9 cellular contexts compared by ENCODE assay signal in the genomic region with DNA sequence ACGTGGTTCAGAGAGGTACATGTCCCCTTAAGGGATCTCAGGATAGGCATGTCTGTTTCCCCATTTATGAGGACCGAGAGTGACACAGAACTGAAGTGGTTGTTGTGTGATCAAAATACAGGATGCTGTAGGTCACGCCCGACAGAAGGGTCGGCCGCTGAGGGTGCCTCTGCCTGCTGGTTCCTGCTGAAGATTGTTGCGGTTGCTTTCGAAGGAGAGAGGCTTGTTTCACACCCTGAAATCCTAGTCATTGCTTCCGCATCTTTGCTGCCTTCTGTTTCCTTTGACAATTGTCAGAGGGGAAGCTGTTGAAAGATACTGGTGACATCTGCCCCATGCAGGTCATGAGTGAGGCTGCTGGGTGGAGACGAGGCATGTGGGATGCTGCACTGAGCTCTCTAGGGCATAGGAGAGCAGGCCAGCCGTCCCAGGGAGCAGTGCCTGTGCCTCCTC. TPM values are rescaled to one million over a fixed set of nuclear protein-coding genes. Genes with fewer than 3 reads are reported as not detected.
DNase-seq lines count a peak whose midpoint lies in the region; ATAC-seq, FAIRE-seq and TF ChIP-seq lines count a peak whose summit lies in the region.
"Had no signal": no experiment of that assay in that cellular context is flagged by ENCODE, and none has a peak within 500 bp of the region (broad histone marks: within the 10 kb centered on the region; RNA-seq: fewer than 3 reads in every experiment).

No MANE protein-coding gene starts in this region.

- H3K36me3 Mint-ChIP-seq in glutamatergic neuron (ENCODE audit: unreplicated experiment) = no peaks in the 10 kb centered on the region

- peak overlapping the region; percentile 28 for H3K4me3 Mint-ChIP-seq in glutamatergic neuron (ENCODE audit: unreplicated experiment)

- peak; percentile 63 for DNase-seq in GM12891 (ENCODE audit: insufficient read length, low spot score)
- DNase-seq in activated CD4-positive, alpha-beta T cell treated with anti-CD3 and anti-CD28 coated beads for 4 hours = peak; percentile 36 to 42
- DNase-seq in glutamatergic neuron = no peak
- peak; percentile 21 to 44 for DNase-seq in stimulated activated CD8-positive, alpha-beta memory T cell treated with anti-CD3 and anti-CD28 coated beads, Interleukin-7, amount 100 ng/mL, for 4 hours (ENCODE audit: low read depth in 2 of 2)
- no peak for DNase-seq in DMS79 (lab: John Stamatoyannopoulos, UW)
- DNase-seq in dedifferentiated amniotic fluid mesenchymal stem cell (ENCODE audit: extremely low spot score) = no peak

- peaks cover 3% of the 10 kb centered on the region for H3K9me3 Mint-ChIP-seq in glutamatergic neuron (ENCODE audit: unreplicated experiment)

- ATAC-seq in HG03108 (IDR thresholded peaks at IDR 0.05; ENCODE audit: unreplicated experiment) (peak; percentile 39), HG02571 (IDR thresholded peaks at IDR 0.05; ENCODE audit: unreplicated experiment) (no peak)

- TF ChIP-seq CTCF in glutamatergic neuron (IDR thresholded peaks at IDR 0.05; ENCODE audit: partially characterized antibody, unreplicated experiment) = no peak

- peaks cover 25% of the 10 kb centered on the region for H3K4me1 Mint-ChIP-seq in glutamatergic neuron (ENCODE audit: low read depth, unreplicated experiment)

- peaks cover 4% of the 10 kb centered on the region for H3K27me3 Mint-ChIP-seq in glutamatergic neuron (ENCODE audit: unreplicated experiment)

- H3K27ac Mint-ChIP-seq in glutamatergic neuron (ENCODE audit: unreplicated experiment) = peak overlapping the region; percentile 65

- TF ChIP-seq POLR2A in GM12891 (IDR thresholded peaks at IDR 0.05; ENCODE audit: low read depth, low read length) = no peak

- FAIRE-seq in GM12891 (lab: Jason Lieb, UNC) = peak; percentile 94

TF ChIP-seq in GM12891, 5 proteins besides CTCF, POLR2A, EP300 and RAD21:
- TF ChIP-seq PAX5 (IDR thresholded peaks at IDR 0.05; ENCODE audit: insufficient read depth, low read length, severe bottlenecking) (peak; percentile 87), TAF1 (IDR thresholded peaks at IDR 0.05; ENCODE audit: low read depth, low read length) (no peak), SPI1 (IDR thresholded peaks at IDR 0.05; ENCODE audit: low read depth, low read length) (no peak), POLR2AphosphoS5 (IDR thresholded peaks at IDR 0.05; ENCODE audit: low read depth, low read length) (no peak), POU2F2 (IDR thresholded peaks at IDR 0.05; ENCODE audit: low read depth, low read length) (no peak)

RNA-seq across cellular contexts. Expression of gene NAT9, which starts 3.8 kb away (rescaled TPM):
- polyA plus RNA-seq in GM12891 (2012; ENCODE audit: low read depth, missing spikeins) = 32.7 TPM
- total RNA-seq in glutamatergic neuron (ENCODE audit: unreplicated experiment) = 67.8 TPM

RNA-seq across cellular contexts. Expression of gene NHERF1, which starts 31.5 kb away (rescaled TPM):
- polyA plus RNA-seq in GM12891 (2012; ENCODE audit: low read depth, missing spikeins) = 19.1 TPM
- total RNA-seq in glutamatergic neuron (ENCODE audit: unreplicated experiment) = 26.9 TPM

RNA-seq across cellular contexts. Expression of gene RAB37, which starts 42.9 kb away (rescaled TPM):
- polyA plus RNA-seq in GM12891 (2012; ENCODE audit: low read depth, missing spikeins) = 8.5 TPM
- 2.1 TPM for total RNA-seq in glutamatergic neuron (ENCODE audit: unreplicated experiment)
- polyA plus RNA-seq: neural cell had no signal

Comparison
In these comparisons a context has a peak if more than half of its experiments do, and no peak if none do; other contexts are left out.
1. DNase-seq: peak in GM12891 (single experiment), activated CD4-positive, alpha-beta T cell treated with anti-CD3 and anti-CD28 coated beads for 4 hours (2 of 2) and stimulated activated CD8-positive, alpha-beta memory T cell treated with anti-CD3 and anti-CD28 coated beads, Interleukin-7, amount 100 ng/mL, for 4 hours (2 of 2); none in glutamatergic neuron (single experiment), DMS79 (single experiment) and dedifferentiated amniotic fluid mesenchymal stem cell (single experiment).